10 cellular contexts compared by ENCODE assay signal in the genomic region with DNA sequence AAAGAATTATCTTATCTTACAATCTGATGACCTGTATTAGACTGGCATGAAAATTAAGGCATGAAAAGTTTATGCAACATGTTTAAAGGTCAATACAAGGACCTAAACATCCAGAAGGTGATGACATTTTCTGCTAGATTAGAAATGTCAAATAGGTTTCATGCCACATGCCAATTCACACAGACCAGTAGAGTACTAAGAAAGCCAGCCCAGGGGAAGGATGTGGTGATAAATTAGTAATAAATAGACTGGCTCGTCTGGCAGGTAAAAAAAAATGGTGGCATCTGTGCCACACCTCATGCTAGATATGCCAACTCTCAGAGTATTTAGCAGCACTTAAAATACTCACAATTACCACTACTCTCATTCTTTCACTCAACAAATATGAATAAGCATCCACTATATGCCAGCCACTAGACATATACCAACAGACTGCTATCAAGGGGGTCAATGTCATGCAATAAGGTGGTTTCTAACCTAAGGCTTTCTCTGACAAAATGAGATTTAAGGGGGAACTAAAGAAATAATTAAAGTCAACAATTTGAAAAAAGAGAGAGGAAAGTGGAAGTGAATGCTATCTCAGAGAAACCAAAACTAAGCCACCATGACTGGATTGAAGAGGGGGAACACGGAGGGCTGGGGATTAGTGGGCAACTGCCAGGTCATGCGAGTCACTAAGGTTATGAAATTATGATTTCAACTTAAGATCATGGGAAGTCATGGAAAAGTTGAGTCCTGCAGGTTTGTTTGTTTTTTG.
DNase-seq lines count a peak whose midpoint lies in the region; ATAC-seq and TF ChIP-seq lines count a peak whose summit lies in the region.
"Had no signal": no experiment of that assay in that cellular context is flagged by ENCODE, and none has a peak within 500 bp of the region (broad histone marks: within the 10 kb centered on the region; RNA-seq: fewer than 3 reads in every experiment).

No MANE protein-coding gene starts in this region.

- intact Hi-C loops in posterior cingulate gyrus (cut with DNase I) = no loop called here

- 54% methylated on average over 3 of the region's 3 CpGs for WGBS in suprapubic skin

- H3K27ac Mint-ChIP-seq in CD4-positive, CD25-positive, alpha-beta regulatory T cell = peak overlapping the region; percentile 69 to 74 (median 74)
- H3K27ac Mint-ChIP-seq in activated naive CD4-positive, alpha-beta T cell treated with anti-CD3 and anti-CD28 coated beads, Interleukin-2, amount 50 U/mL, for 72 hours = peak overlapping the region; percentile 71 to 92
- H3K27ac Mint-ChIP-seq in progenitor cell of endocrine pancreas = no peak overlapping the region
- H3K27ac Mint-ChIP-seq: dendritic cell treated with granulocyte-macrophage colony-stimulating factor and Interleukin-4, amounts not matched to agents 40 ng/mL and 50 ng/mL, for 4 days had no signal

- no peak for TF ChIP-seq POLR2A in suprapubic skin (IDR thresholded peaks at IDR 0.05)

- H3K4me1 Mint-ChIP-seq in CD4-positive, CD25-positive, alpha-beta regulatory T cell = peaks cover 53 to 82% (median 74%) of the 10 kb centered on the region in 4 donors
- H3K4me1 Mint-ChIP-seq in progenitor cell of endocrine pancreas (ENCODE audit: low read depth) = peaks cover 16% of the 10 kb centered on the region

- H3K4me3 ChIP-seq in CD4-positive, CD25-positive, alpha-beta regulatory T cell (ENCODE audit: low read depth, low read length) = peak overlapping the region; percentile 48
- H3K4me3 ChIP-seq in suprapubic skin = no peak overlapping the region

- H3K36me3 ChIP-seq in CD4-positive, CD25-positive, alpha-beta regulatory T cell (ENCODE audit: control insufficient read depth, insufficient read depth, low read length) = no peaks in the 10 kb centered on the region
- H3K36me3 ChIP-seq in suprapubic skin = no peaks in the 10 kb centered on the region

- H3K27me3 Mint-ChIP-seq in CD4-positive, CD25-positive, alpha-beta regulatory T cell = peaks cover 4% of the 10 kb centered on the region
- H3K27me3 Mint-ChIP-seq in progenitor cell of endocrine pancreas = no peaks in the 10 kb centered on the region
- H3K27me3 Mint-ChIP-seq: dendritic cell treated with granulocyte-macrophage colony-stimulating factor and Interleukin-4, amounts not matched to agents 40 ng/mL and 50 ng/mL, for 4 days; naive thymus-derived CD8-positive, alpha-beta T cell had no signal

- peaks cover 10% of the 10 kb centered on the region for H3K36me3 Mint-ChIP-seq in CD4-positive, CD25-positive, alpha-beta regulatory T cell
- peaks cover 0 to 2% of the 10 kb centered on the region in 2 donors for H3K36me3 Mint-ChIP-seq in activated naive CD4-positive, alpha-beta T cell treated with anti-CD3 and anti-CD28 coated beads, Interleukin-2, amount 50 U/mL, for 72 hours
- peaks cover 2% of the 10 kb centered on the region for H3K36me3 Mint-ChIP-seq in progenitor cell of endocrine pancreas (ENCODE audit: insufficient read depth)

- peak overlapping the region; percentile 48 to 82 (median 54) for H3K4me3 Mint-ChIP-seq in CD4-positive, CD25-positive, alpha-beta regulatory T cell
- H3K4me3 Mint-ChIP-seq in progenitor cell of endocrine pancreas (ENCODE audit: low read depth) = no peak overlapping the region
- H3K4me3 Mint-ChIP-seq: dendritic cell treated with granulocyte-macrophage colony-stimulating factor and Interleukin-4, amounts not matched to agents 40 ng/mL and 50 ng/mL, for 4 days had no signal

- peak; percentile 82 to 84 for ATAC-seq in CD4-positive, CD25-positive, alpha-beta regulatory T cell (ENCODE audit: low read depth in 2 of 2)
- ATAC-seq in GM19455 (IDR thresholded peaks at IDR 0.05; ENCODE audit: unreplicated experiment) (peak; percentile 44), HG03439 (IDR thresholded peaks at IDR 0.05; ENCODE audit: unreplicated experiment) (peak; percentile 49)
- ATAC-seq in activated naive CD4-positive, alpha-beta T cell treated with anti-CD3 and anti-CD28 coated beads, Interleukin-2, amount 50 U/mL, for 72 hours = peak; percentile 58 to 79
- ATAC-seq: naive thymus-derived CD8-positive, alpha-beta T cell had no signal

- H3K27me3 ChIP-seq in CD4-positive, CD25-positive, alpha-beta regulatory T cell (ENCODE audit: control insufficient read depth, insufficient read depth, low read length) = no peaks in the 10 kb centered on the region
- H3K27me3 ChIP-seq in suprapubic skin = no peaks in the 10 kb centered on the region

- peak overlapping the region; percentile 47 for H3K27ac ChIP-seq in CD4-positive, CD25-positive, alpha-beta regulatory T cell (ENCODE audit: insufficient read depth, low read length, poor library complexity, severe bottlenecking)
- no peak overlapping the region for H3K27ac ChIP-seq in suprapubic skin

- H3K9me3 ChIP-seq in CD4-positive, CD25-positive, alpha-beta regulatory T cell (ENCODE audit: control insufficient read depth in 2 of 2, low read length in 2 of 2) = no peaks in the 10 kb centered on the region
- H3K9me3 ChIP-seq in suprapubic skin = no peaks in the 10 kb centered on the region

- TF ChIP-seq CTCF in progenitor cell of endocrine pancreas (IDR thresholded peaks at IDR 0.05; ENCODE audit: unreplicated experiment) (no peak), suprapubic skin (IDR thresholded peaks at IDR 0.05) (no peak)

- DNase-seq in CD4-positive, CD25-positive, alpha-beta regulatory T cell = peak in 2 of 3 donors; percentile 62 to 87
- DNase-seq in activated naive CD4-positive, alpha-beta T cell treated with anti-CD3 and anti-CD28 coated beads, Interleukin-2, amount 50 U/mL, for 72 hours (ENCODE audit: low spot score in 2 of 2) = peak in 1 of 2 donors; percentile 28
- DNase-seq in progenitor cell of endocrine pancreas (ENCODE audit: low spot score, unreplicated experiment) (no peak), suprapubic skin (ENCODE audit: low spot score in 2 of 2) (no peak), posterior cingulate gyrus (no peak), germinal center (ENCODE audit: low spot score) (no peak)
- DNase-seq: naive thymus-derived CD8-positive, alpha-beta T cell had no signal

- H3K9me3 Mint-ChIP-seq in CD4-positive, CD25-positive, alpha-beta regulatory T cell = peaks cover 0 to 6% (median 0%) of the 10 kb centered on the region in 7 donors
- no peaks in the 10 kb centered on the region for H3K9me3 Mint-ChIP-seq in activated naive CD4-positive, alpha-beta T cell treated with anti-CD3 and anti-CD28 coated beads, Interleukin-2, amount 50 U/mL, for 72 hours
- H3K9me3 Mint-ChIP-seq in progenitor cell of endocrine pancreas (ENCODE audit: low read depth) = peaks cover 6% of the 10 kb centered on the region
- H3K9me3 Mint-ChIP-seq: dendritic cell treated with granulocyte-macrophage colony-stimulating factor and Interleukin-4, amounts not matched to agents 40 ng/mL and 50 ng/mL, for 4 days had no signal

- peaks cover 71% of the 10 kb centered on the region for H3K4me1 ChIP-seq in CD4-positive, CD25-positive, alpha-beta regulatory T cell (ENCODE audit: control insufficient read depth, insufficient read depth, low read length, poor library complexity, severe bottlenecking)
- peaks cover 37% of the 10 kb centered on the region for H3K4me1 ChIP-seq in suprapubic skin

- no peak for TF ChIP-seq EP300 in suprapubic skin (IDR thresholded peaks at IDR 0.05)

Comparison
In these comparisons a context has a peak if more than half of its experiments do, and no peak if none do; other contexts are left out.
1. DNase-seq: peak in CD4-positive, CD25-positive, alpha-beta regulatory T cell (2 of 3); none in progenitor cell of endocrine pancreas (single experiment), suprapubic skin (0 of 2), posterior cingulate gyrus (0 of 10) and germinal center (single experiment).
2. Peak in every context shown above with its lines, with median percentiles within 50 percentile points of each other: ATAC-seq.